In genomic region chr22:19764050-19764593, GRCh38 we compare ENCODE assay signal across 25 cellular contexts. TPM values are rescaled to one million over a fixed set of nuclear protein-coding genes. Genes with fewer than 3 reads are reported as not detected.
"Had no signal": no experiment of that assay in that cellular context is flagged by ENCODE, and none has a peak within 500 bp of the region (broad histone marks: within the 10 kb centered on the region; RNA-seq: fewer than 3 reads in every experiment).

No MANE protein-coding gene starts in this region.

- H3K27ac Mint-ChIP-seq: activated CD4-positive, alpha-beta memory T cell treated with anti-CD3 and anti-CD28 coated beads, Interleukin-2, amount 10 ng/mL, durations not matched to agents 7 days and 5 days; activated CD4-positive, alpha-beta T cell treated with anti-CD3 and anti-CD28 coated beads for 36 hours; activated naive CD8-positive, alpha-beta T cell treated with anti-CD3 and anti-CD28 coated beads, Interleukin-2, amount 10 ng/mL, durations not matched to agents 7 days and 5 days; activated T-helper 17 cell treated with anti-CD3 and anti-CD28 coated beads, Interleukin-2, amount 50 U/mL, for 72 hours had no signal

- H3K9me3 Mint-ChIP-seq: activated CD4-positive, alpha-beta memory T cell treated with anti-CD3 and anti-CD28 coated beads, Interleukin-2, amount 10 ng/mL, durations not matched to agents 7 days and 5 days; activated naive CD8-positive, alpha-beta T cell treated with anti-CD3 and anti-CD28 coated beads, Interleukin-2, amount 10 ng/mL, durations not matched to agents 7 days and 5 days; activated T-helper 17 cell treated with anti-CD3 and anti-CD28 coated beads, Interleukin-2, amount 50 U/mL, for 72 hours had no signal

- H3K27ac ChIP-seq: adrenal gland, VCaP had no signal

- H3K36me3 Mint-ChIP-seq: activated naive CD8-positive, alpha-beta T cell treated with anti-CD3 and anti-CD28 coated beads, Interleukin-2, amount 10 ng/mL, durations not matched to agents 7 days and 5 days had no signal

- H3K9me3 ChIP-seq: adrenal gland had no signal

- H3K4me3 ChIP-seq: adrenal gland had no signal

- DNase-seq: activated CD4-positive, alpha-beta memory T cell treated with anti-CD3 and anti-CD28 coated beads, Interleukin-2, amount 10 ng/mL, durations not matched to agents 7 days and 5 days; activated CD4-positive, alpha-beta T cell treated with anti-CD3 and anti-CD28 coated beads for 36 hours; activated CD4-positive, alpha-beta T cell treated with anti-CD3 and anti-CD28 coated beads, Interleukin-2, amount 50 U/mL, for 1 hour; activated gamma-delta T cell treated with Interleukin-2 at 50 U/mL for 16 hours; activated naive CD4-positive, alpha-beta T cell treated with anti-CD3 and anti-CD28 coated beads, Interleukin-2, amount 50 U/mL, for 16 hours; activated naive CD8-positive, alpha-beta T cell treated with anti-CD3 and anti-CD28 coated beads, Interleukin-2, amount 10 ng/mL, durations not matched to agents 7 days and 5 days; activated T-cell treated with anti-CD3 and anti-CD28 coated beads for 4 hours; activated T-cell treated with anti-CD3 and anti-CD28 coated beads, Interleukin-2, amount 50 U/mL, for 48 hours; adrenal gland; anterior cingulate cortex; Kasumi-1; KBM-7; NCI-H1105 treated with DMSO at 0.1 percent for 48 hours; NCI-H1436 treated with DMSO at 0.1 percent for 48 hours; NCI-H187; NCI-H2081; NCI-H510A treated with DMSO at 0.1 percent for 48 hours; NCI-H69; PC-3; SIG-M5; T-helper 2 cell; T1000 had no signal

- H3K36me3 ChIP-seq: adrenal gland had no signal

- H3K4me3 Mint-ChIP-seq: activated CD4-positive, alpha-beta memory T cell treated with anti-CD3 and anti-CD28 coated beads, Interleukin-2, amount 10 ng/mL, durations not matched to agents 7 days and 5 days; activated CD4-positive, alpha-beta T cell treated with anti-CD3 and anti-CD28 coated beads for 36 hours had no signal

- ATAC-seq: activated CD4-positive, alpha-beta T cell treated with anti-CD3 and anti-CD28 coated beads for 36 hours; activated T-helper 17 cell treated with anti-CD3 and anti-CD28 coated beads, Interleukin-2, amount 50 U/mL, for 72 hours; PC-3 had no signal

RNA-seq across cellular contexts. Expression of gene TBX1, which starts 3.5 kb away (rescaled TPM):
- total RNA-seq: activated CD4-positive, alpha-beta memory T cell treated with anti-CD3 and anti-CD28 coated beads, Interleukin-2, amount 10 ng/mL, durations not matched to agents 7 days and 5 days; activated CD4-positive, alpha-beta T cell treated with anti-CD3 and anti-CD28 coated beads for 36 hours; activated CD8-positive, alpha-beta memory T cell treated with anti-CD3 and anti-CD28 coated beads for 36 hours; activated T-helper 17 cell treated with anti-CD3 and anti-CD28 coated beads, Interleukin-2, amount 50 U/mL, for 72 hours had no signal

RNA-seq across cellular contexts. Expression of gene GP1BB, which starts 40.8 kb away (rescaled TPM):
- total RNA-seq: activated CD4-positive, alpha-beta memory T cell treated with anti-CD3 and anti-CD28 coated beads, Interleukin-2, amount 10 ng/mL, durations not matched to agents 7 days and 5 days; activated CD4-positive, alpha-beta T cell treated with anti-CD3 and anti-CD28 coated beads for 36 hours; activated naive CD8-positive, alpha-beta T cell treated with anti-CD3 and anti-CD28 coated beads, Interleukin-2, amount 10 ng/mL, durations not matched to agents 7 days and 5 days; activated T-helper 17 cell treated with anti-CD3 and anti-CD28 coated beads, Interleukin-2, amount 50 U/mL, for 72 hours had no signal

RNA-seq across cellular contexts. Expression of gene SEPTIN5, which starts 49.8 kb away (rescaled TPM):
- total RNA-seq: activated CD4-positive, alpha-beta memory T cell treated with anti-CD3 and anti-CD28 coated beads, Interleukin-2, amount 10 ng/mL, durations not matched to agents 7 days and 5 days; activated naive CD8-positive, alpha-beta T cell treated with anti-CD3 and anti-CD28 coated beads, Interleukin-2, amount 10 ng/mL, durations not matched to agents 7 days and 5 days had no signal
